Comparison of ENCODE assay signal across 28 cellular contexts in genomic region chr10:21602313-21602712, GRCh38.
"Had no signal": no experiment of that assay in that cellular context is flagged by ENCODE, and none has a peak within 500 bp of the region (broad histone marks: within the 10 kb centered on the region; RNA-seq: fewer than 3 reads in every experiment).

No MANE protein-coding gene starts in this region.

- H3K27ac Mint-ChIP-seq: activated CD4-positive, alpha-beta T cell treated with anti-CD3 and anti-CD28 coated beads, Interleukin-2, amount 10 ng/mL, durations not matched to agents 24 days and 14 days; activated CD8-positive, alpha-beta T cell treated with anti-CD3 and anti-CD28 coated beads for 36 hours; activated naive CD8-positive, alpha-beta T cell treated with anti-CD3 and anti-CD28 coated beads for 36 hours; activated T-cell treated with anti-CD3 and anti-CD28 coated beads, Interleukin-2, amount 50 U/mL, for 72 hours; activated T-helper 17 cell treated with anti-CD3 and anti-CD28 coated beads, Interleukin-2, amount 50 U/mL, for 72 hours had no signal

- H3K36me3 ChIP-seq: breast epithelium had no signal

- H3K4me3 ChIP-seq: ascending aorta, body of pancreas, breast epithelium had no signal

- H3K27me3 Mint-ChIP-seq: activated CD4-positive, alpha-beta T cell treated with anti-CD3 and anti-CD28 coated beads, Interleukin-2, amount 10 ng/mL, durations not matched to agents 24 days and 14 days; activated CD8-positive, alpha-beta T cell treated with anti-CD3 and anti-CD28 coated beads for 36 hours; activated naive CD8-positive, alpha-beta T cell treated with anti-CD3 and anti-CD28 coated beads for 36 hours; activated T-helper 17 cell treated with anti-CD3 and anti-CD28 coated beads, Interleukin-2, amount 50 U/mL, for 72 hours had no signal

- ATAC-seq: activated CD8-positive, alpha-beta T cell treated with anti-CD3 and anti-CD28 coated beads for 36 hours; activated T-cell treated with anti-CD3 and anti-CD28 coated beads, Interleukin-2, amount 50 U/mL, for 72 hours; activated T-helper 17 cell treated with anti-CD3 and anti-CD28 coated beads, Interleukin-2, amount 50 U/mL, for 72 hours; body of pancreas had no signal

- H3K27me3 ChIP-seq: ascending aorta, body of pancreas, breast epithelium had no signal

- H3K4me3 Mint-ChIP-seq: activated CD4-positive, alpha-beta T cell treated with anti-CD3 and anti-CD28 coated beads, Interleukin-2, amount 10 ng/mL, durations not matched to agents 24 days and 14 days; activated CD8-positive, alpha-beta T cell treated with anti-CD3 and anti-CD28 coated beads for 36 hours; activated naive CD8-positive, alpha-beta T cell treated with anti-CD3 and anti-CD28 coated beads for 36 hours; activated T-cell treated with anti-CD3 and anti-CD28 coated beads, Interleukin-2, amount 50 U/mL, for 72 hours; activated T-helper 17 cell treated with anti-CD3 and anti-CD28 coated beads, Interleukin-2, amount 50 U/mL, for 72 hours had no signal

- H3K9me3 Mint-ChIP-seq: activated CD4-positive, alpha-beta T cell treated with anti-CD3 and anti-CD28 coated beads, Interleukin-2, amount 10 ng/mL, durations not matched to agents 24 days and 14 days; activated CD8-positive, alpha-beta T cell treated with anti-CD3 and anti-CD28 coated beads for 36 hours; activated naive CD8-positive, alpha-beta T cell treated with anti-CD3 and anti-CD28 coated beads for 36 hours; activated T-cell treated with anti-CD3 and anti-CD28 coated beads, Interleukin-2, amount 50 U/mL, for 72 hours; activated T-helper 17 cell treated with anti-CD3 and anti-CD28 coated beads, Interleukin-2, amount 50 U/mL, for 72 hours had no signal

- H3K9me3 ChIP-seq: ascending aorta, body of pancreas, breast epithelium had no signal

- DNase-seq: activated CD4-positive, alpha-beta T cell treated with anti-CD3 and anti-CD28 coated beads, Interleukin-2, amount 10 ng/mL, durations not matched to agents 24 days and 14 days; activated CD4-positive, alpha-beta T cell treated with anti-CD3 and anti-CD28 coated beads, Interleukin-2, amount 50 U/mL, for 4 hours; activated CD8-positive, alpha-beta T cell treated with anti-CD3 and anti-CD28 coated beads for 36 hours; activated effector memory CD4-positive, alpha-beta T cell treated with anti-CD3 and anti-CD28 coated beads, Interleukin-2, amount 50 U/mL, for 16 hours; activated naive CD4-positive, alpha-beta T cell; activated naive CD4-positive, alpha-beta T cell treated with anti-CD3 and anti-CD28 coated beads, Interleukin-2, amount 50 U/mL, for 16 hours; activated naive CD8-positive, alpha-beta T cell treated with anti-CD3 and anti-CD28 coated beads for 36 hours; activated T-cell treated with anti-CD3 and anti-CD28 coated beads, Interleukin-2, amount 50 U/mL, for 1 hour; activated T-cell treated with anti-CD3 and anti-CD28 coated beads, Interleukin-2, amount 50 U/mL, for 72 hours; amygdala; body of pancreas; Karpas-422; KBM-7; NCI-H1105; NCI-H1436; NCI-H1694 treated with DMSO at 0.1 percent for 48 hours; NCI-H2029; NCI-H510A; NCI-H526; NCI-H748 treated with DMSO at 0.1 percent for 48 hours; NK-92 treated with Interleukin-12 subunit alpha and Interleukin-12 subunit beta, amount 100 ng/mL, for 24 hours; Right ventricle myocardium superior; SW 1271; T-helper 1 cell; T1000 had no signal

- H3K27ac ChIP-seq: ascending aorta, body of pancreas, breast epithelium had no signal

- H3K4me1 ChIP-seq: ascending aorta, breast epithelium had no signal
